In the genomic region with DNA sequence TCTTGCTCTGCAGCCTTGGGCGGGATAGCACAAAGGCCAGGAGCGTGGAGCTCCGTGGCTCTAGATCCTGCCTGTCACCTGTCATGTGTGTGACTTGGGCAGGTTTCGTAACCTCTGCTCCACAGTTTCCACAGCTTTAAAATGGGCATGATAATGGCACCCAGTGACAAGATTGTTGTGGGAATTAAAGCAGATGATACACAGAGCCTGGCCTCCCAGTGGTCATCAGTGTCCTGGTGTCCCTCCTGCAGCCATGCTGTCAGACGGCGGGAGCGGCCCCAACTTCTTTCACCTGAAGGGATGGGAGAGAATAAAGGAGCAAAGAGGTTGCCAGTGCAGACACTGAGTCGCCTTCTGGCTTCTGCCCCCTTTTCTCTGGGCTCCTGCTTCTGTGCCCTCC, we compare ENCODE assay signal across 19 cellular contexts.
"Had no signal": no experiment of that assay in that cellular context is flagged by ENCODE, and none has a peak within 500 bp of the region (broad histone marks: within the 10 kb centered on the region; RNA-seq: fewer than 3 reads in every experiment).

No MANE protein-coding gene starts in this region.

- ATAC-seq: gastroesophageal sphincter; heart left ventricle; naive thymus-derived CD8-positive, alpha-beta T cell had no signal

- H3K4me1 ChIP-seq: breast epithelium, gastroesophageal sphincter, sigmoid colon, uterus had no signal

- H3K27me3 Mint-ChIP-seq: activated naive CD8-positive, alpha-beta T cell; naive thymus-derived CD8-positive, alpha-beta T cell; progenitor cell of endocrine pancreas had no signal

- DNase-seq: activated gamma-delta T cell treated with Interleukin-2 at 50 U/mL for 16 hours; amniotic stem cell; cerebellar nuclear complex; retina; stimulated activated CD4-positive, alpha-beta T cell treated with anti-CD3 and anti-CD28 coated beads, Interleukin-4, amount 100 ng/mL, for 1 hour; stimulated activated naive CD4-positive, alpha-beta T cell had no signal

- H3K4me1 Mint-ChIP-seq: mesothelial cell of epicardium had no signal

- H3K36me3 ChIP-seq: breast epithelium, uterus had no signal

- H3K4me3 Mint-ChIP-seq: activated naive CD8-positive, alpha-beta T cell; mesothelial cell of epicardium; naive thymus-derived CD8-positive, alpha-beta T cell; neural progenitor cell had no signal

- H3K27me3 ChIP-seq: breast epithelium, gastroesophageal sphincter, heart left ventricle, neural progenitor cell, sigmoid colon, uterus had no signal

- H3K4me3 ChIP-seq: breast epithelium, coronary artery, gastroesophageal sphincter, heart left ventricle, neural progenitor cell, sigmoid colon, smooth muscle cell, uterus had no signal

- H3K27ac ChIP-seq: breast epithelium, coronary artery, epithelial cell of prostate, gastroesophageal sphincter, heart left ventricle, neural progenitor cell, sigmoid colon, uterus had no signal

- H3K27ac Mint-ChIP-seq: activated naive CD8-positive, alpha-beta T cell; mesothelial cell of epicardium; neural progenitor cell; progenitor cell of endocrine pancreas had no signal

- H3K9me3 ChIP-seq: breast epithelium, uterus had no signal
